ENCODE assay signal across 1 cellular context in the genomic region with DNA sequence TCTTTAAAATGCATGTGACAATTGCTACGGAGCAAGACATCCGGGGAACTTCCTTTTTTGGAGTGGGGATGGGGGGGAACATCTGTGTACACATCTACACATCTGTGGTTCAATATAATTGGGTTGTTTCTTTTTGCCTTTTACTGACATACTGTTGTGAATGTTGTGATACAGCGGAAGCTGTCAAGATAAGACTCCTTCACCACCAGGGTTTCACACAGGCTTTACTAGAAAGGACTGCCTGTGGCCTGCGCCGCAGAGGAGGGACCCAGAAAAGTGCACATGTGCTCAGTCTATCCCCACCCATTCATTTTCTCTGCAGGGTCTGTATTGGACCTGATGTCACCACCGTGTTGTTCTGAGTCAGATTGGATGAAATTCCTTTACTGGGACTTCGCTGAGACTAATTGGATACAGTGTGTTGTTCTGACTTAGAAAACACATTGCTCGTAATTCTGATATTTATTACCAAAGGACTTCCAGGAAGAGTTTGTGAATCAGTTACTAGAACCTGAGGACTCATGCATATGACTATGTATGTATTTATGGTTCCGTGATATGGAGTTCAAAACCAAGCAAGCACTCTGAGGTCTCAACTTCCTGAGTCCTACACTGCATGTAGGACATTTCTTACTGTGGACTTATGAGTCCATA.
TF ChIP-seq lines count a peak whose summit lies in the region.

No MANE protein-coding gene starts in this region.

TF ChIP-seq in SK-N-SH, 30 proteins besides CTCF, POLR2A, EP300 and RAD21 (continued from another document):
- no peak for TF ChIP-seq CHD2 (IDR thresholded peaks at IDR 0.05; ENCODE audit: low read length, partially characterized antibody)
- TF ChIP-seq SMC3 (IDR thresholded peaks at IDR 0.05; ENCODE audit: low read depth, low read length): no peak
- no peak for TF ChIP-seq FOXJ3 (CRISPR knock-in tag; IDR thresholded peaks at IDR 0.05)
- TF ChIP-seq TCF12 (IDR thresholded peaks at IDR 0.05): no peak
- no peak for TF ChIP-seq SIN3A (IDR thresholded peaks at IDR 0.05; ENCODE audit: borderline replicate concordance, low read depth, low read length)
- no peak for TF ChIP-seq FOSL2 (IDR thresholded peaks at IDR 0.05; ENCODE audit: borderline replicate concordance, low read depth)
- TF ChIP-seq GABPA (IDR thresholded peaks at IDR 0.05; ENCODE audit: low read depth): no peak
- TF ChIP-seq USF2 (IDR thresholded peaks at IDR 0.05; ENCODE audit: borderline replicate concordance, low read depth, low read length): no peak
- no peak for TF ChIP-seq YY1 (IDR thresholded peaks at IDR 0.05; ENCODE audit: low read depth)
TF ChIP-seq in SK-N-SH: peak in this region for 0.
